ENCODE assay signal across 24 cellular contexts in genomic region chr6:114355300-114355699, GRCh38. TPM values are rescaled to one million over a fixed set of nuclear protein-coding genes. Genes with fewer than 3 reads are reported as not detected.
DNase-seq lines count a peak whose midpoint lies in the region; ATAC-seq, FAIRE-seq and TF ChIP-seq lines count a peak whose summit lies in the region.
"Had no signal": no experiment of that assay in that cellular context is flagged by ENCODE, and none has a peak within 500 bp of the region (broad histone marks: within the 10 kb centered on the region; RNA-seq: fewer than 3 reads in every experiment).

No MANE protein-coding gene starts in this region.

- no peak overlapping the region for H3K4me3 ChIP-seq in neural progenitor cell
- H3K4me3 ChIP-seq: A549; BLaER1 treated with 17β-estradiol and CSF1 and Interleukin-3, amounts not matched to agents 10 nM and 100 nM; HAP-1 had no signal

- DNase-seq in GM12891 (ENCODE audit: insufficient read length, low spot score) (no peak), OCI-M1 (lab: John Stamatoyannopoulos, UW) (peak; percentile 42), neural progenitor cell (ENCODE audit: low spot score) (no peak), cerebellar cortex (ENCODE audit: low spot score) (no peak), NCI-H2029 (lab: John Stamatoyannopoulos, UW) (no peak)
- DNase-seq: 8988T; ACHN; AML-193; BE2C; CD4-positive, alpha-beta T cell; CD8-positive, alpha-beta memory T cell; DMS53; DMS79 treated with DMSO at 0.1 percent for 48 hours; GF-D8; GOT3; HFFc6 had no signal

- ATAC-seq in HG02885 (IDR thresholded peaks at IDR 0.05; ENCODE audit: poor library complexity, unreplicated experiment), result no peak
- ATAC-seq: A549 had no signal

- no peaks in the 10 kb centered on the region for H3K36me3 ChIP-seq in neural progenitor cell
- H3K36me3 ChIP-seq: BE2C; BLaER1 treated with 17β-estradiol and CSF1 and Interleukin-3, amounts not matched to agents 10 nM and 100 nM; HAP-1 had no signal

- H3K9ac ChIP-seq in neural progenitor cell, result no peak overlapping the region
- H3K9ac ChIP-seq: BLaER1 treated with 17β-estradiol and CSF1 and Interleukin-3, amounts not matched to agents 10 nM and 100 nM had no signal

- H3K27ac ChIP-seq in neural progenitor cell, result no peak overlapping the region
- H3K27ac ChIP-seq: A549; BLaER1 treated with 17β-estradiol and CSF1 and Interleukin-3, amounts not matched to agents 10 nM and 100 nM had no signal

- H3K27me3 ChIP-seq in neural progenitor cell, result no peaks in the 10 kb centered on the region
- H3K27me3 ChIP-seq: BE2C; BLaER1 treated with 17β-estradiol and CSF1 and Interleukin-3, amounts not matched to agents 10 nM and 100 nM had no signal

- H3K4me3 Mint-ChIP-seq in neural progenitor cell, result no peak overlapping the region
- H3K4me3 Mint-ChIP-seq: CD14-positive monocyte; CD4-positive, alpha-beta T cell; CD8-positive, alpha-beta memory T cell; HFFc6 had no signal

- TF ChIP-seq CTCF in neural progenitor cell (IDR thresholded peaks at IDR 0.05), result no peak

- peak; percentile 13 for FAIRE-seq in GM12891 (lab: Jason Lieb, UNC)
- FAIRE-seq: A549, H54 had no signal

- H3F3A ChIP-seq in neural progenitor cell (ENCODE audit: low read depth), result no peaks in the 10 kb centered on the region

- TF ChIP-seq POLR2A in GM12891 (IDR thresholded peaks at IDR 0.05; ENCODE audit: low read depth, low read length), result no peak

- H3K27ac Mint-ChIP-seq in neural progenitor cell, result peak overlapping the region; percentile 2
- H3K27ac Mint-ChIP-seq: CD14-positive monocyte; CD4-positive, alpha-beta T cell; CD8-positive, alpha-beta memory T cell; HFFc6 had no signal

- H3K4me1 ChIP-seq in neural progenitor cell, result peaks cover under 1% of the 10 kb centered on the region
- H3K4me1 ChIP-seq: A549; BE2C; BLaER1 treated with 17β-estradiol and CSF1 and Interleukin-3, amounts not matched to agents 10 nM and 100 nM; HAP-1 had no signal

- H3K9me3 ChIP-seq in neural progenitor cell (ENCODE audit: low read depth), result no peaks in the 10 kb centered on the region
- H3K9me3 ChIP-seq: A549; BE2C; BLaER1 treated with 17β-estradiol and CSF1 and Interleukin-3, amounts not matched to agents 10 nM and 100 nM; HAP-1 had no signal

- H3K9me3 Mint-ChIP-seq in neural progenitor cell, result no peaks in the 10 kb centered on the region
- H3K9me3 Mint-ChIP-seq: CD4-positive, alpha-beta T cell had no signal

- H2AFZ ChIP-seq in neural progenitor cell (replicated peaks), result no peak overlapping the region

- no peak overlapping the region for H3K4me2 ChIP-seq in neural progenitor cell
- H3K4me2 ChIP-seq: A549; BLaER1 treated with 17β-estradiol and CSF1 and Interleukin-3, amounts not matched to agents 10 nM and 100 nM had no signal

- no peaks in the 10 kb centered on the region for H4K20me1 ChIP-seq in neural progenitor cell (ENCODE audit: low read depth)
- H4K20me1 ChIP-seq: BLaER1 treated with 17β-estradiol and CSF1 and Interleukin-3, amounts not matched to agents 10 nM and 100 nM had no signal

- no peaks in the 10 kb centered on the region for H3K36me3 Mint-ChIP-seq in neural progenitor cell
- H3K36me3 Mint-ChIP-seq: CD14-positive monocyte; CD8-positive, alpha-beta memory T cell had no signal

- no peaks in the 10 kb centered on the region for H3K79me2 ChIP-seq in neural progenitor cell (ENCODE audit: low read depth)

- peaks cover 2% of the 10 kb centered on the region for H3K27me3 Mint-ChIP-seq in neural progenitor cell (ENCODE audit: insufficient read depth, low read depth)
- H3K27me3 Mint-ChIP-seq: CD4-positive, alpha-beta T cell; CD8-positive, alpha-beta memory T cell had no signal

- H3K4me1 Mint-ChIP-seq in neural progenitor cell, result peaks cover 9% of the 10 kb centered on the region
- H3K4me1 Mint-ChIP-seq: CD14-positive monocyte; CD8-positive, alpha-beta memory T cell had no signal

TF ChIP-seq in GM12891, 5 proteins besides CTCF, POLR2A, EP300 and RAD21:
- TF ChIP-seq POLR2AphosphoS5 (IDR thresholded peaks at IDR 0.05; ENCODE audit: low read depth, low read length), result no peak
- no peak for TF ChIP-seq POU2F2 (IDR thresholded peaks at IDR 0.05; ENCODE audit: low read depth, low read length)
- no peak for TF ChIP-seq TAF1 (IDR thresholded peaks at IDR 0.05; ENCODE audit: low read depth, low read length)
- TF ChIP-seq SPI1 (IDR thresholded peaks at IDR 0.05; ENCODE audit: low read depth, low read length), result no peak
- TF ChIP-seq PAX5 (IDR thresholded peaks at IDR 0.05; ENCODE audit: insufficient read depth, low read length, severe bottlenecking), result no peak

RNA-seq across cellular contexts. Expression of gene HS3ST5, which starts 12.5 kb away (rescaled TPM):
- not detected for polyA plus RNA-seq in GM12891 (2012; ENCODE audit: low read depth, missing spikeins)
- total RNA-seq in neural progenitor cell (ENCODE audit: low replicate concordance), result 0.34 and 0.37 TPM in 2 replicates
- total RNA-seq: CD4-positive, alpha-beta T cell; CD8-positive, alpha-beta memory T cell; Daoy; G401; HFFc6 had no signal
- polyA plus RNA-seq: A549; CD14-positive monocyte; CD8-positive, alpha-beta memory T cell had no signal
